Comparison of ENCODE assay signal across 19 cellular contexts in genomic region chr1:187044393-187044792, GRCh38.
A peak's percentile ranks its signal among the peaks of the same experiment; 100 is the strongest.
DNase-seq lines count a peak whose midpoint lies in the region; ATAC-seq and TF ChIP-seq lines count a peak whose summit lies in the region.
"Had no signal": no experiment of that assay in that cellular context is flagged by ENCODE, and none has a peak within 500 bp of the region (broad histone marks: within the 10 kb centered on the region; RNA-seq: fewer than 3 reads in every experiment).

No MANE protein-coding gene starts in this region.

- H3K4me1 ChIP-seq in SK-N-SH (ENCODE audit: control insufficient read depth in 1 of 2, insufficient read depth in 2 of 2, low read depth in 1 of 2, low read length in 1 of 2) = no peaks in the 10 kb centered on the region
- H3K4me1 ChIP-seq: A549; BLaER1 treated with 17β-estradiol and CSF1 and Interleukin-3, amounts not matched to agents 10 nM and 100 nM; Caco-2 had no signal

- no peaks in the 10 kb centered on the region for H3K9me2 ChIP-seq in SK-N-SH

- ATAC-seq in SK-N-SH treated with all-trans-retinoic acid at 6 μM for 48 hours = no peak
- no peak for ATAC-seq in sciatic nerve
- ATAC-seq in GM18873 (IDR thresholded peaks at IDR 0.05; ENCODE audit: low FRiP score, unreplicated experiment) = no peak
- ATAC-seq: A549; CD8-positive, alpha-beta T cell had no signal

- peaks cover 42% of the 10 kb centered on the region for H3K4me1 Mint-ChIP-seq in mesothelial cell of epicardium
- H3K4me1 Mint-ChIP-seq: B cell had no signal

- no peaks in the 10 kb centered on the region for H4K20me1 ChIP-seq in SK-N-SH (ENCODE audit: insufficient read depth)
- H4K20me1 ChIP-seq: BLaER1 treated with 17β-estradiol and CSF1 and Interleukin-3, amounts not matched to agents 10 nM and 100 nM had no signal

- no peak overlapping the region for H3K4me3 Mint-ChIP-seq in mesothelial cell of epicardium
- H3K4me3 Mint-ChIP-seq: B cell; CD4-positive, alpha-beta T cell; CD8-positive, alpha-beta T cell had no signal

- H3K27me3 ChIP-seq in SK-N-SH (ENCODE audit: insufficient read depth) = no peaks in the 10 kb centered on the region
- H3K27me3 ChIP-seq in WERI-Rb-1 (ENCODE audit: insufficient read depth, low read depth, severe bottlenecking) = no peaks in the 10 kb centered on the region
- H3K27me3 ChIP-seq: BLaER1 treated with 17β-estradiol and CSF1 and Interleukin-3, amounts not matched to agents 10 nM and 100 nM had no signal

- TF ChIP-seq RAD21 in SK-N-SH (IDR thresholded peaks at IDR 0.05; ENCODE audit: low read length) = no peak

- H3K27ac Mint-ChIP-seq in mesothelial cell of epicardium = peak overlapping the region; percentile 43
- H3K27ac Mint-ChIP-seq: B cell; CD4-positive, alpha-beta T cell; CD8-positive, alpha-beta T cell had no signal

- H3F3A ChIP-seq in SK-N-SH (replicated peaks; ENCODE audit: insufficient read depth) = no peaks in the 10 kb centered on the region

- H3K9me3 Mint-ChIP-seq in mesothelial cell of epicardium = peaks cover 5% of the 10 kb centered on the region
- H3K9me3 Mint-ChIP-seq: CD4-positive, alpha-beta T cell; CD8-positive, alpha-beta T cell had no signal

- H3K27me3 Mint-ChIP-seq in mesothelial cell of epicardium (ENCODE audit: low read depth) = no peaks in the 10 kb centered on the region
- H3K27me3 Mint-ChIP-seq: B cell had no signal

- DNase-seq in SK-N-SH (no peak), WERI-Rb-1 (no peak), mesothelial cell of epicardium (ENCODE audit: low spot score in 2 of 2, unreplicated experiment in 2 of 2) (no peak), sciatic nerve (ENCODE audit: low spot score) (no peak), substantia nigra (lab: John Stamatoyannopoulos, UW) (no peak)
- DNase-seq: AML-193; Caco-2; Calu3; CD4-positive, alpha-beta T cell; CD8-positive, alpha-beta T cell; DMS79 treated with DMSO at 0.1 percent for 48 hours; GF-D8 had no signal

- no peak overlapping the region for H2AFZ ChIP-seq in SK-N-SH (ENCODE audit: low read depth)

- H3K79me2 ChIP-seq in SK-N-SH (ENCODE audit: insufficient read depth) = no peaks in the 10 kb centered on the region

- H3K4me3 ChIP-seq in SK-N-SH (ENCODE audit: low read depth in 2 of 2, low read length in 1 of 2) (no peak overlapping the region), WERI-Rb-1 (ENCODE audit: low read depth, low read length) (no peak overlapping the region)
- H3K4me3 ChIP-seq: A549; BLaER1 treated with 17β-estradiol and CSF1 and Interleukin-3, amounts not matched to agents 10 nM and 100 nM had no signal

- intact Hi-C loops in sciatic nerve (cut with DNase I) = no loop called here

- no peaks in the 10 kb centered on the region for H3K36me3 Mint-ChIP-seq in mesothelial cell of epicardium
- H3K36me3 Mint-ChIP-seq: CD8-positive, alpha-beta T cell had no signal

- H3K36me3 ChIP-seq in SK-N-SH (replicated peaks in 1 of 2; ENCODE audit: control insufficient read depth in 1 of 2, insufficient read depth in 2 of 2, low read length in 1 of 2) = no peaks in the 10 kb centered on the region
- no peaks in the 10 kb centered on the region for H3K36me3 ChIP-seq in WERI-Rb-1
- H3K36me3 ChIP-seq: BLaER1 treated with 17β-estradiol and CSF1 and Interleukin-3, amounts not matched to agents 10 nM and 100 nM had no signal

- CTCF ChIA-PET in SK-N-SH (lab: Yijun Ruan, JAX) = no interaction called here

- POLR2A ChIA-PET in SK-N-SH (lab: Yijun Ruan, JAX) = no interaction called here

- H3K27ac ChIP-seq in SK-N-SH (ENCODE audit: low read depth in 2 of 2, low read length in 1 of 2) (no peak overlapping the region), WERI-Rb-1 (peak overlapping the region; percentile 48), substantia nigra (ENCODE audit: low read depth, low read length, poor library complexity, severe bottlenecking) (no peak overlapping the region)
- H3K27ac ChIP-seq: 22Rv1; A549; BLaER1 treated with 17β-estradiol and CSF1 and Interleukin-3, amounts not matched to agents 10 nM and 100 nM; C4-2B had no signal

- H3K9me3 ChIP-seq in SK-N-SH (no peaks in the 10 kb centered on the region), WERI-Rb-1 (ENCODE audit: severe bottlenecking) (no peaks in the 10 kb centered on the region)
- H3K9me3 ChIP-seq: A549, Caco-2 had no signal

- H3K9ac ChIP-seq in SK-N-SH = no peak overlapping the region
- H3K9ac ChIP-seq: BLaER1 treated with 17β-estradiol and CSF1 and Interleukin-3, amounts not matched to agents 10 nM and 100 nM had no signal

- TF ChIP-seq CTCF in SK-N-SH (IDR thresholded peaks at IDR 0.05) (no peak), WERI-Rb-1 (IDR thresholded peaks at IDR 0.05; ENCODE audit: low read depth, low read length) (no peak), mesothelial cell of epicardium (IDR thresholded peaks at IDR 0.05; ENCODE audit: unreplicated experiment) (no peak)

- no peak overlapping the region for H3K4me2 ChIP-seq in SK-N-SH
- H3K4me2 ChIP-seq: A549; BLaER1 treated with 17β-estradiol and CSF1 and Interleukin-3, amounts not matched to agents 10 nM and 100 nM had no signal

- TF ChIP-seq EP300 in SK-N-SH (IDR thresholded peaks at IDR 0.05; ENCODE audit: borderline replicate concordance in 1 of 2, low read depth in 1 of 2, low read length in 1 of 2) = no peak

TF ChIP-seq in SK-N-SH treated with all-trans-retinoic acid at 6 μM for 48 hours, 23 proteins besides CTCF, POLR2A, EP300 and RAD21:
- TF ChIP-seq ZC3H10 (CRISPR knock-in tag; IDR thresholded peaks at IDR 0.05) (peak; percentile 60; the same call in 1 of the 2 replicates), CREB5 (CRISPR knock-in tag; IDR thresholded peaks at IDR 0.05; ENCODE audit: low read depth) (no peak), CSRNP3 (CRISPR knock-in tag; IDR thresholded peaks at IDR 0.05) (no peak), TOX (CRISPR knock-in tag; IDR thresholded peaks at IDR 0.05; ENCODE audit: borderline replicate concordance) (peak; percentile 72; the same call in 1 of the 2 replicates)

TF ChIP-seq in SK-N-SH, 30 proteins besides CTCF, POLR2A, EP300 and RAD21:
- no peak for TF ChIP-seq TAF1 (IDR thresholded peaks at IDR 0.05; ENCODE audit: borderline replicate concordance, low read depth, low read length)
- TF ChIP-seq EZH2phosphoT487 (IDR thresholded peaks at IDR 0.05; ENCODE audit: borderline replicate concordance, low read depth) = no peak
- TF ChIP-seq RCOR1 (IDR thresholded peaks at IDR 0.05; ENCODE audit: low read length) = no peak
- TF ChIP-seq RFX5 (IDR thresholded peaks at IDR 0.05; ENCODE audit: low read length) = no peak
- no peak for TF ChIP-seq SIN3A (IDR thresholded peaks at IDR 0.05; ENCODE audit: borderline replicate concordance, low read depth, low read length)
- TF ChIP-seq CHD2 (IDR thresholded peaks at IDR 0.05; ENCODE audit: low read length, partially characterized antibody) = no peak
- TF ChIP-seq MAX (IDR thresholded peaks at IDR 0.05; ENCODE audit: low read depth) = no peak
- TF ChIP-seq YY1 (IDR thresholded peaks at IDR 0.05; ENCODE audit: low read depth) = no peak
- TF ChIP-seq USF1 (IDR thresholded peaks at IDR 0.05; ENCODE audit: borderline replicate concordance, low read depth) = no peak
- no peak for TF ChIP-seq ELF1 (IDR thresholded peaks at IDR 0.05)
- TF ChIP-seq MXI1 (IDR thresholded peaks at IDR 0.05; ENCODE audit: low read depth, low read length) = no peak
- TF ChIP-seq GABPA (IDR thresholded peaks at IDR 0.05; ENCODE audit: low read depth) = no peak
